9 cellular contexts compared by ENCODE assay signal in the genomic region with DNA sequence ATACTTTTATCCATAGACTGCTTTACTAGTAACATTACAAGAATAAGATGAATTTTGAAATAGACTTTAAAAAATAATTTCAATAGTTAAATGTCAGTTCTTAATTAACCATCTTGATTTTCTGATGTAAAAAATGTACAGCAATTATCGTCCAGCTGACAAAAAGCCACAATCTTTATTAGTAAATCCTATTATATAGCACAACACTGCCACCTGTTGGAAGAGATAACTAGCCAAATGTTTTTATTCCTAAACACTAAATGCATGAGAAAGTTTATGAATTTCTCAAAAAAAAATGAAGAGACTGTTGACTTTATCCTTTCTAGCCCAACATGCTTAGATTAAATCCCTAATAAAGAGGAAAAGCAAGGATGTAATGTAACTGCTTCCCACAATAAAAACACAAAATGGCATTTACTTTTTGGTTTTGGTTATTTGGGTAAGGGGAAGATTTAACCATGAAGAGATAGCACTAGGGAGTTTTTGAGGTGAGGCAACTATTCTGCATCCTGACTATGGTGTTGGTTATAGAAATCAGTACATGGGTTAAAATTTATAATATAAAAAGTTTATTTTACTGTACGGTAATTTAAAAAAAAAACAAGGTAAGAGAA. TPM values are rescaled to one million over a fixed set of nuclear protein-coding genes. Genes with fewer than 3 reads are reported as not detected.
DNase-seq lines count a peak whose midpoint lies in the region; ATAC-seq, FAIRE-seq and TF ChIP-seq lines count a peak whose summit lies in the region.
"Had no signal": no experiment of that assay in that cellular context is flagged by ENCODE, and none has a peak within 500 bp of the region (broad histone marks: within the 10 kb centered on the region; RNA-seq: fewer than 3 reads in every experiment).

No MANE protein-coding gene starts in this region.

- no peak overlapping the region for H3K4me3 ChIP-seq in mucosa of descending colon
- H3K4me3 ChIP-seq: HAP-1 had no signal

- H3K4me1 ChIP-seq in mucosa of descending colon (ENCODE audit: low read depth), result no peaks in the 10 kb centered on the region
- H3K4me1 ChIP-seq: HAP-1 had no signal

- no peak for ATAC-seq in mucosa of descending colon
- ATAC-seq in HG03159 (IDR thresholded peaks at IDR 0.05; ENCODE audit: unreplicated experiment), result no peak
- ATAC-seq in HG02884 (IDR thresholded peaks at IDR 0.05; ENCODE audit: unreplicated experiment), result no peak

- peak; percentile 46; the same call in 2 of the 3 replicates for TF ChIP-seq CTCF in GM12872 (IDR thresholded peaks at IDR 0.05; ENCODE audit: insufficient read depth, low read depth, low read length)
- TF ChIP-seq CTCF in mucosa of descending colon (IDR thresholded peaks at IDR 0.05), result peak; percentile 34

- no peaks in the 10 kb centered on the region for H3K36me3 ChIP-seq in mucosa of descending colon (ENCODE audit: low read depth)
- H3K36me3 ChIP-seq: HAP-1 had no signal

- intact Hi-C loops in mucosa of descending colon (cut with DNase I, micrococcal nuclease), result loop anchor here (10.0 kb wide), 1 partner anchor 114 kb away; no protein-coding TSS in a partner anchor

- DNase-seq in AG08395 (ENCODE audit: low spot score) (peak; percentile 44), NCI-H460 (ENCODE audit: extremely low read depth, low read depth) (peak; percentile 44), mucosa of descending colon (peak in 1 of 3 donors; percentile 57), hepatic stellate cell (ENCODE audit: low spot score) (no peak)

- H3K9me3 ChIP-seq in mucosa of descending colon, result no peaks in the 10 kb centered on the region

- FAIRE-seq in colon (lab: Jason Lieb, UNC), result peak; percentile 76

RNA-seq across cellular contexts. Expression of gene COA1, which starts 8.0 kb away (rescaled TPM):
- 141 and 171 TPM in 2 replicates for total RNA-seq in NCI-H460 (2014; rRNA removed; shearing (Covaris generic))
- 117 and 167 TPM in 2 replicates for polyA plus RNA-seq in NCI-H460 (2014; cell fraction: nucleus; rRNA removed)
- 10 to 100 TPM; 35.1 to 42.1 (median 38.8) TPM for total RNA-seq in mucosa of descending colon

RNA-seq across cellular contexts. Expression of gene BLVRA, which starts 37.2 kb away (rescaled TPM):
- 68.1 and 85.1 TPM in 2 replicates for total RNA-seq in NCI-H460 (2014; rRNA removed; shearing (Covaris generic))
- polyA plus RNA-seq in NCI-H460 (2014; cell fraction: nucleus; rRNA removed), result 43.0 and 53.9 TPM in 2 replicates
- total RNA-seq in mucosa of descending colon, result 10 to 100 TPM in 2 of 3 donors, 1 to 10 TPM in 1; 8.1 to 55.4 (median 12.9) TPM
